ENCODE assay signal across 8 cellular contexts in genomic region chr17:74176546-74177001, GRCh38. TPM values are rescaled to one million over a fixed set of nuclear protein-coding genes. Genes with fewer than 3 reads are reported as not detected.
DNase-seq lines count a peak whose midpoint lies in the region; ATAC-seq and TF ChIP-seq lines count a peak whose summit lies in the region.

No MANE protein-coding gene starts in this region.

- H3K4me3 Mint-ChIP-seq in stimulated activated effector memory CD8-positive, alpha-beta T cell treated with anti-CD3 and anti-CD28 coated beads, Interleukin-12 subunit alpha, Interleukin-12 subunit beta, amount 100 ng/mL, for 72 hours = no peak overlapping the region

- H3K9ac ChIP-seq in GM23248 = no peak overlapping the region

- H3K27ac Mint-ChIP-seq in stimulated activated effector memory CD8-positive, alpha-beta T cell treated with anti-CD3 and anti-CD28 coated beads, Interleukin-12 subunit alpha, Interleukin-12 subunit beta, amount 100 ng/mL, for 72 hours = no peak overlapping the region

- peaks cover 6% of the 10 kb centered on the region; the same call in 1 of the 2 replicates for H3F3A ChIP-seq in GM23248 (ENCODE audit: insufficient read depth)

- no peaks in the 10 kb centered on the region for H4K20me1 ChIP-seq in GM23248 (ENCODE audit: insufficient read depth)

- no peaks in the 10 kb centered on the region for H3K9me2 ChIP-seq in GM23248 (ENCODE audit: insufficient read depth)

- H3K4me3 ChIP-seq in AG10803 (ENCODE audit: low read length) (no peak overlapping the region), GM23248 (no peak overlapping the region), dorsolateral prefrontal cortex (no peak overlapping the region)

- peak; percentile 93 for TF ChIP-seq CTCF in AG10803 (conservative IDR thresholded peaks at IDR 0.05; ENCODE audit: low read length)
- peak; percentile 46 to 94 (median 83) for TF ChIP-seq CTCF in dorsolateral prefrontal cortex (IDR thresholded peaks at IDR 0.05 in 54 of 56, conservative IDR thresholded peaks at IDR 0.05 in 2 of 56; ENCODE audit: low read depth in 1 of 56, partially characterized antibody in 56 of 56)

- H3K4me2 ChIP-seq in GM23248 (ENCODE audit: unreplicated experiment) = no peak overlapping the region

- H3K36me3 ChIP-seq in GM23248 (ENCODE audit: low read depth) = no peaks in the 10 kb centered on the region

- in situ Hi-C loops in GM23248 (cut with MboI) = no loop called here

- H3K79me2 ChIP-seq in GM23248 (ENCODE audit: insufficient read depth) = no peaks in the 10 kb centered on the region

- no peak overlapping the region for H2AFZ ChIP-seq in GM23248

- H3K27ac ChIP-seq in GM23248 = no peak overlapping the region
- peak overlapping the region in 7 of 59 donors; percentile 51 to 62 (median 55) for H3K27ac ChIP-seq in dorsolateral prefrontal cortex

- no peaks in the 10 kb centered on the region for H3K4me1 Mint-ChIP-seq in stimulated activated effector memory CD8-positive, alpha-beta T cell treated with anti-CD3 and anti-CD28 coated beads, Interleukin-12 subunit alpha, Interleukin-12 subunit beta, amount 100 ng/mL, for 72 hours

- DNase-seq in AG10803 (ENCODE audit: low read depth) (peak; percentile 57), GM23248 (peak; percentile 78), NCI-H2171 treated with DMSO at 0.1 percent for 48 hours (lab: John Stamatoyannopoulos, UW) (peak; percentile 83), dorsolateral prefrontal cortex (peak; percentile 46 to 82 (median 76)), medulla oblongata (ENCODE audit: extremely low spot score) (peak; percentile 81)
- DNase-seq in activated CD4-positive, alpha-beta T cell treated with anti-CD3 and anti-CD28 coated beads for 48 hours = peak; percentile 67
- peak; percentile 20 to 63 for DNase-seq in stimulated activated effector memory CD8-positive, alpha-beta T cell treated with anti-CD3 and anti-CD28 coated beads, Interleukin-12 subunit alpha, Interleukin-12 subunit beta, amount 100 ng/mL, for 72 hours (ENCODE audit: low spot score in 2 of 2)

- H3K9me3 ChIP-seq in GM23248 (ENCODE audit: low read depth) = no peaks in the 10 kb centered on the region

- no peaks in the 10 kb centered on the region for H3K4me1 ChIP-seq in GM23248 (ENCODE audit: insufficient read depth)

- ATAC-seq in stimulated activated effector memory CD8-positive, alpha-beta T cell treated with anti-CD3 and anti-CD28 coated beads, Interleukin-12 subunit alpha, Interleukin-12 subunit beta, amount 100 ng/mL, for 72 hours = peak; percentile 60
- ATAC-seq in HG03565 (IDR thresholded peaks at IDR 0.05; ENCODE audit: unreplicated experiment) = no peak

- no peaks in the 10 kb centered on the region for H3K36me3 Mint-ChIP-seq in stimulated activated effector memory CD8-positive, alpha-beta T cell treated with anti-CD3 and anti-CD28 coated beads, Interleukin-12 subunit alpha, Interleukin-12 subunit beta, amount 100 ng/mL, for 72 hours

- 0 out of 2 replicates have a peak, but pooled peaks cover 18% of the 10 kb centered on the region for H3K27me3 ChIP-seq in GM23248 (replicated peaks; ENCODE audit: insufficient read depth)
- H3K27me3 ChIP-seq in dorsolateral prefrontal cortex = peaks cover 0 to 10% (median 0%) of the 10 kb centered on the region in 45 donors

- whole genome bisulfite sequencing in GM23248 (ENCODE audit: low coverage in 1 of 2, low lambda C conversion rate in 2 of 2, missing lambda C conversion rate in 2 of 2), 2 experiments = 33 to 37% methylated on average over 10 of the region's 10 CpGs

- intact Hi-C loops in dorsolateral prefrontal cortex (cut with DNase I) = loop anchor here (2.0 to 5.0 kb wide), 4 partner anchors 89 to 1619 kb away; partner anchors contain the start of gene SDK2 (in 1 of the 2)

- H3K9me3 Mint-ChIP-seq in stimulated activated effector memory CD8-positive, alpha-beta T cell treated with anti-CD3 and anti-CD28 coated beads, Interleukin-12 subunit alpha, Interleukin-12 subunit beta, amount 100 ng/mL, for 72 hours = no peaks in the 10 kb centered on the region

RNA-seq across cellular contexts. Expression of gene RPL38, which starts 26.9 kb away (rescaled TPM):
- 87.6 and 176 TPM in 2 replicates for total RNA-seq in GM23248 (2014; rRNA removed; shearing (Covaris generic))
- polyA plus RNA-seq in GM23248 (2016; fragmentation: Nextera tagmentation; extraction: Ambion mirVana) = 986 and 999 TPM in 2 replicates
- total RNA-seq in dorsolateral prefrontal cortex = 100 to 1,000 TPM; 444 to 745 (median 535) TPM

RNA-seq across cellular contexts. Expression of gene TTYH2, which starts 36.8 kb away (rescaled TPM):
- 2.4 TPM in 1 of 2 replicates, not detected in the other for total RNA-seq in GM23248 (2014; rRNA removed; shearing (Covaris generic))
- 0.19 and 0.38 TPM in 2 replicates for polyA plus RNA-seq in GM23248 (2016; fragmentation: Nextera tagmentation; extraction: Ambion mirVana)
- total RNA-seq in dorsolateral prefrontal cortex = 100 to 1,000 TPM in 71 of 120 experiments, 10 to 100 TPM in 49; 29.4 to 409 (median 112) TPM
